In the genomic region with DNA sequence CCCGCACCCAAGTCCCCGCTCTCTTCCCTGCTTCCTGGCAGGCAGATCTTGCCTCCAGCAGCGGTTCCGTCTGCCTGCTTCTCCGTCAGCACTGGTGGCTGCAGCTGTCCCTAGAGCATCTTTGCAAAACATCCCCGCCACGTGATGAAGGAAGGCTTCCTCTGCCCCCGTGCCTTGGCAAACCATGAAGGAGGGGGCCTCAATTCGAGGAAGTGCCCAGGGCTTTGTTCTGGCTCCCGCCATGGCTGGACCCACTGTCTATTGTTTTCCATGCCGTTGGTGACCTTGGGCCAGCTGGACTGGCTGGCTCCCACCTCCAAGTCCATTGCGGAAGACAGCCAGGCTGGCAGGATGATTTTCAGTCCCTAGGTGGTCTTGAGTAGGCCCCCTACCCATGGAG, we compare ENCODE assay signal across 23 cellular contexts. TPM values are rescaled to one million over a fixed set of nuclear protein-coding genes. Genes with fewer than 3 reads are reported as not detected.
"Had no signal": no experiment of that assay in that cellular context is flagged by ENCODE, and none has a peak within 500 bp of the region (broad histone marks: within the 10 kb centered on the region; RNA-seq: fewer than 3 reads in every experiment).

No MANE protein-coding gene starts in this region.

- H3K27me3 ChIP-seq: cardiac muscle cell, heart left ventricle, suprapubic skin had no signal

- H3K9me3 Mint-ChIP-seq: activated B cell treated with CpG ODN at 0.5 μM for 24 hours; activated CD4-positive, alpha-beta memory T cell treated with anti-CD3 and anti-CD28 coated beads for 36 hours; activated naive CD8-positive, alpha-beta T cell treated with anti-CD3 and anti-CD28 coated beads for 36 hours; activated T-helper 17 cell treated with anti-CD3 and anti-CD28 coated beads, Interleukin-2, amount 50 U/mL, for 72 hours; dendritic cell treated with granulocyte-macrophage colony-stimulating factor and Interleukin-4, amounts not matched to agents 40 ng/mL and 50 ng/mL, for 4 days; effector memory CD8-positive, alpha-beta T cell; nephron had no signal

- H3K4me1 ChIP-seq: foreskin keratinocyte had no signal

- DNase-seq: activated B cell treated with CpG ODN at 0.5 μM for 24 hours; activated CD4-positive, alpha-beta memory T cell treated with anti-CD3 and anti-CD28 coated beads for 36 hours; activated CD4-positive, alpha-beta T cell treated with anti-CD3 and anti-CD28 coated beads for 4 hours; activated CD8-positive, alpha-beta memory T cell treated with anti-CD3 and anti-CD28 coated beads, Interleukin-2, amount 10 ng/mL, durations not matched to agents 7 days and 5 days; activated naive CD4-positive, alpha-beta T cell; activated naive CD8-positive, alpha-beta T cell treated with anti-CD3 and anti-CD28 coated beads for 36 hours; amniotic stem cell; effector memory CD8-positive, alpha-beta T cell; foreskin keratinocyte; midbrain; stimulated activated naive CD8-positive, alpha-beta T cell treated with anti-CD3 and anti-CD28 coated beads, Interleukin-15, Interleukin-2, amounts not matched to agents 100 U/mL and 50 U/mL, for 24 hours; SW 1271; trophoblast cell had no signal

- H3K4me1 Mint-ChIP-seq: activated B cell treated with CpG ODN at 0.5 μM for 24 hours; activated CD8-positive, alpha-beta memory T cell treated with anti-CD3 and anti-CD28 coated beads, Interleukin-2, amount 10 ng/mL, durations not matched to agents 7 days and 5 days; activated naive CD8-positive, alpha-beta T cell treated with anti-CD3 and anti-CD28 coated beads for 36 hours; activated T-helper 17 cell treated with anti-CD3 and anti-CD28 coated beads, Interleukin-2, amount 50 U/mL, for 72 hours had no signal

- H3K36me3 ChIP-seq: cardiac muscle cell, heart left ventricle, suprapubic skin had no signal

- H3K27ac Mint-ChIP-seq: activated B cell treated with CpG ODN at 0.5 μM for 24 hours; activated CD4-positive, alpha-beta memory T cell treated with anti-CD3 and anti-CD28 coated beads for 36 hours; activated CD8-positive, alpha-beta memory T cell treated with anti-CD3 and anti-CD28 coated beads, Interleukin-2, amount 10 ng/mL, durations not matched to agents 7 days and 5 days; activated naive CD8-positive, alpha-beta T cell treated with anti-CD3 and anti-CD28 coated beads for 36 hours; activated T-helper 17 cell treated with anti-CD3 and anti-CD28 coated beads, Interleukin-2, amount 50 U/mL, for 72 hours; dendritic cell treated with granulocyte-macrophage colony-stimulating factor and Interleukin-4, amounts not matched to agents 40 ng/mL and 50 ng/mL, for 4 days; effector memory CD8-positive, alpha-beta T cell; progenitor cell of endocrine pancreas had no signal

- H3K4me3 Mint-ChIP-seq: activated B cell treated with CpG ODN at 0.5 μM for 24 hours; activated CD4-positive, alpha-beta memory T cell treated with anti-CD3 and anti-CD28 coated beads for 36 hours; activated CD8-positive, alpha-beta memory T cell treated with anti-CD3 and anti-CD28 coated beads, Interleukin-2, amount 10 ng/mL, durations not matched to agents 7 days and 5 days; activated naive CD8-positive, alpha-beta T cell treated with anti-CD3 and anti-CD28 coated beads for 36 hours; activated T-helper 17 cell treated with anti-CD3 and anti-CD28 coated beads, Interleukin-2, amount 50 U/mL, for 72 hours; dendritic cell treated with granulocyte-macrophage colony-stimulating factor and Interleukin-4, amounts not matched to agents 40 ng/mL and 50 ng/mL, for 4 days; effector memory CD8-positive, alpha-beta T cell; nephron had no signal

- H3K27me3 Mint-ChIP-seq: activated CD8-positive, alpha-beta memory T cell treated with anti-CD3 and anti-CD28 coated beads, Interleukin-2, amount 10 ng/mL, durations not matched to agents 7 days and 5 days; activated naive CD8-positive, alpha-beta T cell treated with anti-CD3 and anti-CD28 coated beads for 36 hours had no signal

- ATAC-seq: activated CD8-positive, alpha-beta memory T cell treated with anti-CD3 and anti-CD28 coated beads, Interleukin-2, amount 10 ng/mL, durations not matched to agents 7 days and 5 days; activated T-helper 17 cell treated with anti-CD3 and anti-CD28 coated beads, Interleukin-2, amount 50 U/mL, for 72 hours; effector memory CD8-positive, alpha-beta T cell; foreskin keratinocyte; heart left ventricle; stimulated activated naive CD8-positive, alpha-beta T cell treated with anti-CD3 and anti-CD28 coated beads, Interleukin-15, Interleukin-2, amounts not matched to agents 100 U/mL and 50 U/mL, for 24 hours had no signal

- H3K9me3 ChIP-seq: heart left ventricle, suprapubic skin had no signal

- H3K36me3 Mint-ChIP-seq: activated CD4-positive, alpha-beta memory T cell treated with anti-CD3 and anti-CD28 coated beads for 36 hours; activated CD8-positive, alpha-beta memory T cell treated with anti-CD3 and anti-CD28 coated beads, Interleukin-2, amount 10 ng/mL, durations not matched to agents 7 days and 5 days; activated naive CD8-positive, alpha-beta T cell treated with anti-CD3 and anti-CD28 coated beads for 36 hours had no signal

- H3K4me3 ChIP-seq: cardiac muscle cell, heart left ventricle, lung, skin epidermis, suprapubic skin had no signal

- H3K27ac ChIP-seq: cardiac muscle cell, foreskin keratinocyte had no signal

RNA-seq across cellular contexts. Expression of gene AQP1, which starts 13.2 kb away (rescaled TPM):
- total RNA-seq: foreskin keratinocyte; T-helper 2 cell treated with Interferon-gamma antibody and Interleukin-4, amounts not matched to agents 100 ng/mL and 5 ng/mL, for 36 hours had no signal
